Comparison of ENCODE assay signal across 19 cellular contexts in genomic region chr10:86942441-86943315, GRCh38. TPM values are rescaled to one million over a fixed set of nuclear protein-coding genes. Genes with fewer than 3 reads are reported as not detected.
DNase-seq lines count a peak whose midpoint lies in the region; ATAC-seq and TF ChIP-seq lines count a peak whose summit lies in the region.
"Had no signal": no experiment of that assay in that cellular context is flagged by ENCODE, and none has a peak within 500 bp of the region (broad histone marks: within the 10 kb centered on the region; RNA-seq: fewer than 3 reads in every experiment).

No MANE protein-coding gene starts in this region.

- TF ChIP-seq CTCF in chondrocyte (IDR thresholded peaks at IDR 0.05) (no peak), left ventricle myocardium inferior (IDR thresholded peaks at IDR 0.05; ENCODE audit: borderline replicate concordance) (no peak), type B pancreatic cell (conservative IDR thresholded peaks at IDR 0.05) (no peak)

- no peak for ATAC-seq in GM21529 (IDR thresholded peaks at IDR 0.05; ENCODE audit: unreplicated experiment)
- ATAC-seq: CD8-positive, alpha-beta T cell; natural killer cell treated with Interleukin-12 subunit alpha and Interleukin-12 subunit beta and Interleukin-15 and Interleukin-18, amount 100 ng/mL, for 72 hours had no signal

- H3K27ac ChIP-seq in left ventricle myocardium inferior (replicated peaks) (no peak overlapping the region), mucosa of rectum (ENCODE audit: low read depth in 2 of 2, low read length in 2 of 2) (no peak overlapping the region)
- H3K27ac ChIP-seq: heart left ventricle had no signal

- H3K4me1 ChIP-seq in left ventricle myocardium inferior (peaks cover 64% of the 10 kb centered on the region), mucosa of rectum (ENCODE audit: control insufficient read depth in 2 of 2, insufficient read depth in 2 of 2, low read length in 2 of 2) (no peaks in the 10 kb centered on the region)

- H3K4me3 Mint-ChIP-seq in chondrocyte (ENCODE audit: unreplicated experiment) (no peak overlapping the region), type B pancreatic cell (no peak overlapping the region)
- H3K4me3 Mint-ChIP-seq: activated naive CD4-positive, alpha-beta T cell treated with anti-CD3 and anti-CD28 coated beads for 36 hours; CD8-positive, alpha-beta T cell; central memory CD8-positive, alpha-beta T cell; natural killer cell treated with Interleukin-12 subunit alpha and Interleukin-12 subunit beta and Interleukin-15 and Interleukin-18, amount 100 ng/mL, for 72 hours had no signal

- intact Hi-C loops in left ventricle myocardium inferior (cut with micrococcal nuclease), result no loop called here

- H3K36me3 ChIP-seq in left ventricle myocardium inferior (peaks cover 32% of the 10 kb centered on the region), mucosa of rectum (ENCODE audit: control insufficient read depth in 2 of 2, insufficient read depth in 2 of 2, low read length in 2 of 2) (no peaks in the 10 kb centered on the region)

- no peaks in the 10 kb centered on the region for H3K9me3 ChIP-seq in left ventricle myocardium inferior (replicated peaks)
- no peaks in the 10 kb centered on the region for H3K9me3 ChIP-seq in mucosa of rectum (ENCODE audit: control insufficient read depth in 2 of 2, low read length in 2 of 2)
- H3K9me3 ChIP-seq: heart left ventricle had no signal

- peaks cover 7% of the 10 kb centered on the region for H3K27me3 Mint-ChIP-seq in chondrocyte (ENCODE audit: low read depth)
- H3K27me3 Mint-ChIP-seq in type B pancreatic cell, result peaks cover 4% of the 10 kb centered on the region

- peak; percentile 90 for DNase-seq in chondrocyte (ENCODE audit: low spot score)
- no peak for DNase-seq in left ventricle myocardium inferior
- DNase-seq in type B pancreatic cell (ENCODE audit: extremely low spot score, unreplicated experiment), result peak; percentile 68
- no peak for DNase-seq in DMS153 treated with DMSO at 0.1 percent for 48 hours (lab: John Stamatoyannopoulos, UW; ENCODE audit: unreplicated experiment)
- no peak for DNase-seq in NCI-H524 (lab: John Stamatoyannopoulos, UW)
- DNase-seq: activated CD4-positive, alpha-beta T cell treated with anti-CD3 and anti-CD28 coated beads, Interleukin-2, amount 50 U/mL, for 1 hour; activated naive CD4-positive, alpha-beta T cell treated with anti-CD3 and anti-CD28 coated beads for 36 hours; anterior cingulate cortex; DMS79 treated with DMSO at 0.1 percent for 48 hours; heart left ventricle; mesendoderm; NCI-H1048; NCI-H2029; NCI-H446 treated with DMSO at 0.1 percent for 48 hours had no signal

- peak overlapping the region in 1 of 2 donors; percentile 45 for H3K9ac ChIP-seq in mucosa of rectum (ENCODE audit: low read depth in 1 of 2, low read length in 2 of 2)

- H3K9me3 Mint-ChIP-seq in chondrocyte (ENCODE audit: low read depth) (no peaks in the 10 kb centered on the region), type B pancreatic cell (no peaks in the 10 kb centered on the region)
- H3K9me3 Mint-ChIP-seq: activated naive CD4-positive, alpha-beta T cell treated with anti-CD3 and anti-CD28 coated beads for 36 hours; CD8-positive, alpha-beta T cell; central memory CD8-positive, alpha-beta T cell; natural killer cell treated with Interleukin-12 subunit alpha and Interleukin-12 subunit beta and Interleukin-15 and Interleukin-18, amount 100 ng/mL, for 72 hours had no signal

- H3K27ac Mint-ChIP-seq in chondrocyte (ENCODE audit: unreplicated experiment) (no peak overlapping the region), type B pancreatic cell (no peak overlapping the region)
- H3K27ac Mint-ChIP-seq: activated naive CD4-positive, alpha-beta T cell treated with anti-CD3 and anti-CD28 coated beads for 36 hours; CD8-positive, alpha-beta T cell; natural killer cell treated with Interleukin-12 subunit alpha and Interleukin-12 subunit beta and Interleukin-15 and Interleukin-18, amount 100 ng/mL, for 72 hours had no signal

- H3K4me1 Mint-ChIP-seq in chondrocyte (ENCODE audit: low read depth) (peaks cover 5% of the 10 kb centered on the region), type B pancreatic cell (ENCODE audit: unreplicated experiment) (peaks cover 19% of the 10 kb centered on the region)
- H3K4me1 Mint-ChIP-seq: central memory CD8-positive, alpha-beta T cell had no signal

- H3K27me3 ChIP-seq in left ventricle myocardium inferior (ENCODE audit: low read depth) (no peaks in the 10 kb centered on the region), mucosa of rectum (ENCODE audit: control insufficient read depth in 2 of 2, insufficient read depth in 2 of 2, low read length in 2 of 2) (no peaks in the 10 kb centered on the region)

- H3K36me3 Mint-ChIP-seq in chondrocyte (ENCODE audit: low read depth) (no peaks in the 10 kb centered on the region), type B pancreatic cell (no peaks in the 10 kb centered on the region)
- H3K36me3 Mint-ChIP-seq: CD8-positive, alpha-beta T cell; natural killer cell treated with Interleukin-12 subunit alpha and Interleukin-12 subunit beta and Interleukin-15 and Interleukin-18, amount 100 ng/mL, for 72 hours had no signal

- H3K4me3 ChIP-seq in left ventricle myocardium inferior (peak overlapping the region; percentile 49), mucosa of rectum (ENCODE audit: low read length in 2 of 2) (peak overlapping the region; percentile 31 to 37)

RNA-seq across cellular contexts. Expression of gene MMRN2, which starts 14.7 kb away (rescaled TPM):
- 0.31 to 0.92 TPM (median 0.40 TPM) in 3 replicates for total RNA-seq in chondrocyte
- total RNA-seq in left ventricle myocardium inferior, result 32.1 TPM
- total RNA-seq in type B pancreatic cell (ENCODE audit: low replicate concordance), result 4.0 and 5.5 TPM in 2 replicates
- total RNA-seq: activated naive CD4-positive, alpha-beta T cell treated with anti-CD3 and anti-CD28 coated beads for 36 hours; natural killer cell treated with Interleukin-12 subunit alpha and Interleukin-12 subunit beta and Interleukin-15 and Interleukin-18, amount 100 ng/mL, for 72 hours had no signal

RNA-seq across cellular contexts. Expression of gene SNCG, which starts 15.7 kb away (rescaled TPM):
- total RNA-seq in chondrocyte (1.2 to 2.2 TPM (median 1.5 TPM) in 3 replicates), left ventricle myocardium inferior (14.7 TPM), type B pancreatic cell (ENCODE audit: low replicate concordance) (60.4 and 77.6 TPM in 2 replicates)
- total RNA-seq: CD8-positive, alpha-beta T cell; natural killer cell treated with Interleukin-12 subunit alpha and Interleukin-12 subunit beta and Interleukin-15 and Interleukin-18, amount 100 ng/mL, for 72 hours had no signal

RNA-seq across cellular contexts. Expression of gene ADIRF, which starts 25.6 kb away (rescaled TPM):
- total RNA-seq in chondrocyte, result 0.54 to 0.65 TPM in 2 of 3 replicates, not detected in the other
- total RNA-seq in left ventricle myocardium inferior, result 41.1 TPM
- total RNA-seq in type B pancreatic cell (ENCODE audit: low replicate concordance), result 1.5 TPM in 1 of 2 replicates, not detected in the other
- total RNA-seq: activated naive CD4-positive, alpha-beta T cell treated with anti-CD3 and anti-CD28 coated beads for 36 hours; CD8-positive, alpha-beta T cell; natural killer cell treated with Interleukin-12 subunit alpha and Interleukin-12 subunit beta and Interleukin-15 and Interleukin-18, amount 100 ng/mL, for 72 hours had no signal

Comparison
In these comparisons a context has a peak if more than half of its experiments do, and no peak if none do; other contexts are left out.
1. DNase-seq: peak in chondrocyte (single experiment) and type B pancreatic cell (single experiment); none in left ventricle myocardium inferior (single experiment), DMS153 treated with DMSO at 0.1 percent for 48 hours (single experiment) and NCI-H524 (0 of 2).
2. RNA of gene ADIRF, which starts 25.6 kb away (total RNA-seq): 41.1 TPM in left ventricle myocardium inferior (single experiment); 0.54 to 0.65 TPM in chondrocyte and 1.5 TPM in type B pancreatic cell; every median in the first group is over 10 times any median in the second.